Comparison of ENCODE assay signal across 35 cellular contexts in the genomic region with DNA sequence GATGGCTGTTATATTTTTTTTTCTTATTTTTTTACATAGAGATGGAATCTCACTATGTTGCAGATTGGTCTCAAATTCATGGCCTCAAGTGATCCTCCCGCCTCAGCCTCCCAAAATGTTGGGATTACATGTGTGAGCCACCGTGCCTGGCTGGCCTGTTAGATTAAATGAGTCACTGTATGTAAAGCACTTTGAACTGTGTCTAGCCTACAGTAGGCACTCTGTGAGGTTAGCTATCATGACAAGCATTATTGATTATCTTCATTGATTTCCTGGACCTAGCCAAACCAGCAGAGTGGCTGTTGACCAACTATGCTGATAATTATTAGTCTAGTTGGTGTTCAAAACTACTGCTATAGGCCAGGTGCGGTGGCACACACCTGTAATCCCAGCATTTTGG.
"Had no signal": no experiment of that assay in that cellular context is flagged by ENCODE, and none has a peak within 500 bp of the region (broad histone marks: within the 10 kb centered on the region; RNA-seq: fewer than 3 reads in every experiment).

No MANE protein-coding gene starts in this region.

- H3K27ac ChIP-seq: ascending aorta, cardiac muscle cell, SJSA1, WERI-Rb-1 had no signal

- H3K4me1 ChIP-seq: ascending aorta had no signal

- H3K27me3 Mint-ChIP-seq: activated CD4-positive, alpha-beta memory T cell treated with anti-CD3 and anti-CD28 coated beads, Interleukin-2, amount 10 ng/mL, durations not matched to agents 7 days and 5 days; activated naive CD4-positive, alpha-beta T cell treated with anti-CD3 and anti-CD28 coated beads, Interleukin-2, amount 50 U/mL, for 24 hours; activated naive CD8-positive, alpha-beta T cell treated with anti-CD3 and anti-CD28 coated beads, Interleukin-2, amount 10 ng/mL, durations not matched to agents 7 days and 5 days; activated T-cell treated with anti-CD3 and anti-CD28 coated beads, Interleukin-2, amount 50 U/mL, for 24 hours had no signal

- H3K4me3 ChIP-seq: ascending aorta, cardiac muscle cell, MG63, SJSA1 had no signal

- H3K36me3 ChIP-seq: ascending aorta, cardiac muscle cell, MG63, SJSA1, WERI-Rb-1 had no signal

- DNase-seq: activated CD4-positive, alpha-beta memory T cell treated with anti-CD3 and anti-CD28 coated beads, Interleukin-2, amount 10 ng/mL, durations not matched to agents 7 days and 5 days; activated CD4-positive, alpha-beta T cell treated with anti-CD3 and anti-CD28 coated beads for 1 hour; activated CD4-positive, alpha-beta T cell treated with anti-CD3 and anti-CD28 coated beads for 48 hours; activated CD4-positive, CD25-positive, alpha-beta regulatory T cell; activated gamma-delta T cell; activated naive CD4-positive, alpha-beta T cell treated with Interleukin-2 at 50 U/mL for 16 hours; activated naive CD8-positive, alpha-beta T cell treated with anti-CD3 and anti-CD28 coated beads, Interleukin-2, amount 10 ng/mL, durations not matched to agents 7 days and 5 days; activated T-cell treated with anti-CD3 and anti-CD28 coated beads, Interleukin-2, amount 50 U/mL, for 24 hours; amygdala; Kasumi-1; KG1; MG63; NCI-H1048; NCI-H1105 treated with DMSO at 0.1 percent for 48 hours; NCI-H1436; NCI-H1694; NCI-H1930; NCI-H2081 treated with DMSO at 0.1 percent for 48 hours; NCI-H226; NCI-H446 treated with DMSO at 0.1 percent for 48 hours; NCI-H524; NCI-H69; NCI-H82; SHP77 treated with DMSO at 0.1 percent for 48 hours; SW 1271; T-helper 1 cell; T1000; WERI-Rb-1 had no signal

- H3K27ac Mint-ChIP-seq: activated CD4-positive, alpha-beta memory T cell treated with anti-CD3 and anti-CD28 coated beads, Interleukin-2, amount 10 ng/mL, durations not matched to agents 7 days and 5 days; activated T-cell treated with anti-CD3 and anti-CD28 coated beads, Interleukin-2, amount 50 U/mL, for 24 hours; activated T-helper 2 cell treated with anti-CD3 and anti-CD28 coated beads, Interferon-gamma antibody, Interleukin-2, Interleukin-4, amounts not matched to agents 10 μg/mL and 5 μg/mL and 100 μg/mL, durations not matched to agents 14 hours and 24 hours and 36 hours had no signal

- H3K27me3 ChIP-seq: ascending aorta, cardiac muscle cell, MG63, SJSA1 had no signal

- H3K4me3 Mint-ChIP-seq: activated CD4-positive, alpha-beta memory T cell treated with anti-CD3 and anti-CD28 coated beads, Interleukin-2, amount 10 ng/mL, durations not matched to agents 7 days and 5 days; activated naive CD4-positive, alpha-beta T cell treated with anti-CD3 and anti-CD28 coated beads, Interleukin-2, amount 50 U/mL, for 24 hours; activated naive CD8-positive, alpha-beta T cell treated with anti-CD3 and anti-CD28 coated beads, Interleukin-2, amount 10 ng/mL, durations not matched to agents 7 days and 5 days; activated T-cell treated with anti-CD3 and anti-CD28 coated beads, Interleukin-2, amount 50 U/mL, for 24 hours had no signal

- H3K9me3 ChIP-seq: ascending aorta, MG63, SJSA1 had no signal

- ATAC-seq: Panc1, SK-N-SH treated with all-trans-retinoic acid at 6 μM for 48 hours had no signal
